Comparison of ENCODE assay signal across 1 cellular context in genomic region chr20:646107-646867, GRCh38.
TF ChIP-seq lines count a peak whose summit lies in the region.

No MANE protein-coding gene starts in this region.

TF ChIP-seq in HEK293, 187 proteins besides CTCF, POLR2A, EP300 and RAD21 (continued from another document):
- TF ChIP-seq, protein P1, sequence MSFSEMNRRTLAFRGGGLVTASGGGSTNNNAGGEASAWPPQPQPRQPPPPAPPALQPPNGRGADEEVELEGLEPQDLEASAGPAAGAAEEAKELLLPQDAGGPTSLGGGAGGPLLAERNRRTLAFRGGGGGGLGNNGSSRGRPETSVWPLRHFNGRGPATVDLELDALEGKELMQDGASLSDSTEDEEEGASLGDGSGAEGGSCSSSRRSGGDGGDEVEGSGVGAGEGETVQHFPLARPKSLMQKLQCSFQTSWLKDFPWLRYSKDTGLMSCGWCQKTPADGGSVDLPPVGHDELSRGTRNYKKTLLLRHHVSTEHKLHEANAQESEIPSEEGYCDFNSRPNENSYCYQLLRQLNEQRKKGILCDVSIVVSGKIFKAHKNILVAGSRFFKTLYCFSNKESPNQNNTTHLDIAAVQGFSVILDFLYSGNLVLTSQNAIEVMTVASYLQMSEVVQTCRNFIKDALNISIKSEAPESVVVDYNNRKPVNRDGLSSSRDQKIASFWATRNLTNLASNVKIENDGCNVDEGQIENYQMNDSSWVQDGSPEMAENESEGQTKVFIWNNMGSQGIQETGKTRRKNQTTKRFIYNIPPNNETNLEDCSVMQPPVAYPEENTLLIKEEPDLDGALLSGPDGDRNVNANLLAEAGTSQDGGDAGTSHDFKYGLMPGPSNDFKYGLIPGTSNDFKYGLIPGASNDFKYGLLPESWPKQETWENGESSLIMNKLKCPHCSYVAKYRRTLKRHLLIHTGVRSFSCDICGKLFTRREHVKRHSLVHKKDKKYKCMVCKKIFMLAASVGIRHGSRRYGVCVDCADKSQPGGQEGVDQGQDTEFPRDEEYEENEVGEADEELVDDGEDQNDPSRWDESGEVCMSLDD (tag by site-specific recombination; IDR thresholded peaks at IDR 0.05), result no peak
- TF ChIP-seq GLIS1 (tag by site-specific recombination; IDR thresholded peaks at IDR 0.05) (peak; percentile 97), ZNF585B (tag by site-specific recombination; IDR thresholded peaks at IDR 0.05) (no peak)
